In the genomic region with DNA sequence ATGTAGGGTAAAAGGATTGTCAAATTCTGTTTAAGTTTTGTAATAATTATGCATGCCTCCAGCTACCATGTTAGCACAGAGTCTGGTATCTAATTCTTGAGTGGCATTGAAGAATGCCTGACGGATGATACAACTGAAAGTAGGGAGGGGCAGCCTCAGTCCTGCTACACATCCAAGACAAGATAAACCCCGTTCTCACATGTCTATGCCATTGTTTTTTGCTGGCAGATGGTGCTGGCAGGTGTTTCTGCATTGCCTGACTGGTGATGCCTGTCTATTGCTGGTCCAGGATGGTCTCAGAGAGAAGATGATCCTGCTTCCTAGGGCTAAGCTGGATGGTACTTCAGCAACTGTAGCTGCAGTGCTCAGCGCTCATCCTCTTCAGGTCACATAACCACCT, we compare ENCODE assay signal across 16 cellular contexts.
A peak's percentile ranks its signal among the peaks of the same experiment; 100 is the strongest.
DNase-seq lines count a peak whose midpoint lies in the region; ATAC-seq, FAIRE-seq and TF ChIP-seq lines count a peak whose summit lies in the region.
"Had no signal": no experiment of that assay in that cellular context is flagged by ENCODE, and none has a peak within 500 bp of the region (broad histone marks: within the 10 kb centered on the region; RNA-seq: fewer than 3 reads in every experiment).

No MANE protein-coding gene starts in this region.

- peak; percentile 95 for FAIRE-seq in D721Med (lab: Jason Lieb, UNC)
- FAIRE-seq: H1, HepG2 had no signal

- POLR2A ChIA-PET in HEK293T (lab: Yijun Ruan, JAX), result no interaction called here

- no peak for ATAC-seq in GM21723 (IDR thresholded peaks at IDR 0.05; ENCODE audit: unreplicated experiment)
- no peak for ATAC-seq in GM18873 (IDR thresholded peaks at IDR 0.05; ENCODE audit: low FRiP score, unreplicated experiment)
- ATAC-seq: HepG2 had no signal

- peak; percentile 20 for DNase-seq in D721Med (ENCODE audit: insufficient read length, low spot score)
- DNase-seq in NCI-H1694 (lab: John Stamatoyannopoulos, UW), result peak; percentile 61
- DNase-seq in NCI-H446 treated with DMSO at 0.1 percent for 48 hours (lab: John Stamatoyannopoulos, UW), result peak; percentile 76
- DNase-seq in cerebellar cortex (ENCODE audit: low spot score), result peak; percentile 63
- no peak for DNase-seq in HEK293T (ENCODE audit: extremely low spot score)
- DNase-seq: ACHN; AML-193; DMS153; HFFc6; NCI-H1092 treated with DMSO at 0.1 percent for 48 hours; NCI-H2029 treated with DMSO at 0.1 percent for 48 hours; NK-92 treated with Interleukin-12 subunit alpha and Interleukin-12 subunit beta, amount 100 ng/mL, for 24 hours had no signal

- CTCF ChIA-PET in HEK293T (lab: Yijun Ruan, JAX), result no interaction called here

- no peak for TF ChIP-seq CTCF in D721Med (IDR thresholded peaks at IDR 0.05; ENCODE audit: insufficient read depth, missing control alignments)

TF ChIP-seq in HEK293T, 16 proteins besides CTCF, POLR2A, EP300 and RAD21:
- no peak for TF ChIP-seq SP1 (IDR thresholded peaks at IDR 0.05)
- TF ChIP-seq LEF1 (IDR thresholded peaks at IDR 0.05; ENCODE audit: borderline replicate concordance), result no peak
- no peak for TF ChIP-seq FOXM1 (IDR thresholded peaks at IDR 0.05; ENCODE audit: borderline replicate concordance)
- TF ChIP-seq ARNT (IDR thresholded peaks at IDR 0.05), result no peak
- no peak for TF ChIP-seq NFRKB (IDR thresholded peaks at IDR 0.05)
- TF ChIP-seq CTBP1 (IDR thresholded peaks at IDR 0.05; ENCODE audit: borderline replicate concordance), result no peak
- no peak for TF ChIP-seq SUZ12 (IDR thresholded peaks at IDR 0.05)
- no peak for TF ChIP-seq PKNOX1 (IDR thresholded peaks at IDR 0.05)
- no peak for TF ChIP-seq BHLHE40 (IDR thresholded peaks at IDR 0.05; ENCODE audit: borderline replicate concordance)
- no peak for TF ChIP-seq L3MBTL2 (conservative IDR thresholded peaks at IDR 0.05)
- no peak for TF ChIP-seq HDGF (IDR thresholded peaks at IDR 0.05; ENCODE audit: borderline replicate concordance)
- TF ChIP-seq TARDBP (IDR thresholded peaks at IDR 0.05), result no peak
- no peak for TF ChIP-seq ELF4 (IDR thresholded peaks at IDR 0.05)
- no peak for TF ChIP-seq FOXA1 (IDR thresholded peaks at IDR 0.05)
- TF ChIP-seq FOXK2 (IDR thresholded peaks at IDR 0.05), result no peak
- no peak for TF ChIP-seq ZNF384 (IDR thresholded peaks at IDR 0.05)
